10 cellular contexts compared by ENCODE assay signal in genomic region chr3:63914312-63914711, GRCh38. TPM values are rescaled to one million over a fixed set of nuclear protein-coding genes. Genes with fewer than 3 reads are reported as not detected.
DNase-seq lines count a peak whose midpoint lies in the region; ATAC-seq, FAIRE-seq and TF ChIP-seq lines count a peak whose summit lies in the region.
"Had no signal": no experiment of that assay in that cellular context is flagged by ENCODE, and none has a peak within 500 bp of the region (broad histone marks: within the 10 kb centered on the region; RNA-seq: fewer than 3 reads in every experiment).

No MANE protein-coding gene starts in this region.

- no peaks in the 10 kb centered on the region for H3K9me3 Mint-ChIP-seq in activated CD4-positive, alpha-beta T cell treated with anti-CD3 and anti-CD28 coated beads for 36 hours (ENCODE audit: low read depth)
- H3K9me3 Mint-ChIP-seq in activated T-helper 2 cell treated with anti-CD3 and anti-CD28 coated beads, Interferon-gamma antibody, Interleukin-2, Interleukin-4, amounts not matched to agents 10 μg/mL and 5 μg/mL and 100 μg/mL, durations not matched to agents 14 hours and 24 hours and 36 hours, result no peaks in the 10 kb centered on the region

- H3K27ac ChIP-seq in kidney (ENCODE audit: low read depth in 2 of 2, low read length in 2 of 2) (peak overlapping the region in 1 of 2 donors; percentile 38), stomach smooth muscle (ENCODE audit: low read length) (peak overlapping the region; percentile 75)

- H3K4me3 ChIP-seq in kidney (ENCODE audit: low read length in 2 of 2), result no peak overlapping the region
- peak overlapping the region; percentile 40 to 93 for H3K4me3 ChIP-seq in stomach smooth muscle (ENCODE audit: low read length in 2 of 2)

- H3K4me1 ChIP-seq in kidney (ENCODE audit: control insufficient read depth in 1 of 2, insufficient read depth in 1 of 2, low read depth in 1 of 2, low read length in 2 of 2) (peaks cover 0 to 7% of the 10 kb centered on the region in 2 donors), stomach smooth muscle (ENCODE audit: control insufficient read depth, insufficient read depth, low read length) (peaks cover 21% of the 10 kb centered on the region)

- CTCF ChIA-PET in activated CD4-positive, alpha-beta T cell treated with anti-CD3 and anti-CD28 coated beads for 36 hours (lab: Charles Lee), result interaction anchor here (1.0 kb wide), 1 partner anchor 39 kb away, joined by 4 read pairs; no protein-coding TSS in a partner anchor

- H3K36me3 ChIP-seq in kidney (ENCODE audit: control insufficient read depth in 1 of 2, insufficient read depth in 2 of 2, low read length in 2 of 2) (peaks cover 5 to 20% of the 10 kb centered on the region in 2 donors), stomach smooth muscle (ENCODE audit: control insufficient read depth in 2 of 2, insufficient read depth in 2 of 2, low read length in 2 of 2) (peaks cover 5 to 14% of the 10 kb centered on the region in 2 donors)

- peak overlapping the region; percentile 88 for H3K4me3 Mint-ChIP-seq in activated CD4-positive, alpha-beta T cell treated with anti-CD3 and anti-CD28 coated beads for 36 hours
- peak overlapping the region; percentile 30 for H3K4me3 Mint-ChIP-seq in activated T-helper 2 cell treated with anti-CD3 and anti-CD28 coated beads, Interferon-gamma antibody, Interleukin-2, Interleukin-4, amounts not matched to agents 10 μg/mL and 5 μg/mL and 100 μg/mL, durations not matched to agents 14 hours and 24 hours and 36 hours (ENCODE audit: low read depth)

- no peak overlapping the region for H3K27ac Mint-ChIP-seq in activated CD4-positive, alpha-beta T cell treated with anti-CD3 and anti-CD28 coated beads for 36 hours
- H3K27ac Mint-ChIP-seq in activated T-helper 2 cell treated with anti-CD3 and anti-CD28 coated beads, Interferon-gamma antibody, Interleukin-2, Interleukin-4, amounts not matched to agents 10 μg/mL and 5 μg/mL and 100 μg/mL, durations not matched to agents 14 hours and 24 hours and 36 hours, result no peak overlapping the region

- H3K27me3 ChIP-seq in stomach smooth muscle (ENCODE audit: control insufficient read depth in 1 of 2, insufficient read depth in 2 of 2, low read length in 2 of 2), result no peaks in the 10 kb centered on the region

- no peaks in the 10 kb centered on the region for H3K27me3 Mint-ChIP-seq in activated CD4-positive, alpha-beta T cell treated with anti-CD3 and anti-CD28 coated beads for 36 hours
- no peaks in the 10 kb centered on the region for H3K27me3 Mint-ChIP-seq in activated T-helper 2 cell treated with anti-CD3 and anti-CD28 coated beads, Interferon-gamma antibody, Interleukin-2, Interleukin-4, amounts not matched to agents 10 μg/mL and 5 μg/mL and 100 μg/mL, durations not matched to agents 14 hours and 24 hours and 36 hours (ENCODE audit: low read depth)

- POLR2A ChIA-PET in activated CD4-positive, alpha-beta T cell treated with anti-CD3 and anti-CD28 coated beads for 36 hours (lab: Charles Lee), result no interaction called here

- no peak for ATAC-seq in activated CD4-positive, alpha-beta T cell treated with anti-CD3 and anti-CD28 coated beads for 36 hours
- ATAC-seq in GM21423 (IDR thresholded peaks at IDR 0.05; ENCODE audit: unreplicated experiment), result no peak
- ATAC-seq in GM18511 (IDR thresholded peaks at IDR 0.05; ENCODE audit: unreplicated experiment), result no peak
- ATAC-seq: Right ventricle myocardium inferior had no signal

- intact Hi-C loops in activated CD4-positive, alpha-beta T cell treated with anti-CD3 and anti-CD28 coated beads for 36 hours (cut with DNase I, micrococcal nuclease), result loop anchor here (5.0 to 10.0 kb wide), 2 partner anchors 53 to 1600 kb away; no protein-coding TSS in a partner anchor
- intact Hi-C loops in activated T-helper 2 cell treated with anti-CD3 and anti-CD28 coated beads, Interferon-gamma antibody, Interleukin-2, Interleukin-4, amounts not matched to agents 10 μg/mL and 5 μg/mL and 100 μg/mL, durations not matched to agents 14 hours and 24 hours and 36 hours (cut with micrococcal nuclease), result no loop called here
- intact Hi-C loops in kidney (cut with DNase I), result no loop called here

- peaks cover 59% of the 10 kb centered on the region for H3K36me3 Mint-ChIP-seq in activated CD4-positive, alpha-beta T cell treated with anti-CD3 and anti-CD28 coated beads for 36 hours (ENCODE audit: low read depth)
- H3K36me3 Mint-ChIP-seq in activated T-helper 2 cell treated with anti-CD3 and anti-CD28 coated beads, Interferon-gamma antibody, Interleukin-2, Interleukin-4, amounts not matched to agents 10 μg/mL and 5 μg/mL and 100 μg/mL, durations not matched to agents 14 hours and 24 hours and 36 hours (ENCODE audit: low read depth), result peaks cover 54% of the 10 kb centered on the region

- H3K9ac ChIP-seq in kidney (ENCODE audit: low read length in 2 of 2) (no peak overlapping the region), stomach smooth muscle (ENCODE audit: low read length in 2 of 2) (peak overlapping the region; percentile 13 to 83)

- H3K9me3 ChIP-seq in kidney (ENCODE audit: control insufficient read depth in 1 of 2, low read length in 2 of 2), result no peaks in the 10 kb centered on the region
- H3K9me3 ChIP-seq in stomach smooth muscle (ENCODE audit: control insufficient read depth in 2 of 2, low read length in 2 of 2), result no peaks in the 10 kb centered on the region

- peak; percentile 74 for FAIRE-seq in kidney (lab: Jason Lieb, UNC)

- no peak for TF ChIP-seq CTCF in kidney (IDR thresholded peaks at IDR 0.05; ENCODE audit: borderline replicate concordance, extremely low read depth, insufficient read depth)

- DNase-seq in activated CD4-positive, alpha-beta T cell treated with anti-CD3 and anti-CD28 coated beads for 36 hours, result no peak
- DNase-seq in activated CD4-positive, alpha-beta T cell treated with anti-CD3 and anti-CD28 coated beads for 4 hours, result no peak
- no peak for DNase-seq in activated T-helper 2 cell treated with anti-CD3 and anti-CD28 coated beads, Interferon-gamma antibody, Interleukin-2, Interleukin-4, amounts not matched to agents 10 μg/mL and 5 μg/mL and 100 μg/mL, durations not matched to agents 14 hours and 24 hours and 36 hours (ENCODE audit: low spot score)
- DNase-seq in kidney (no peak), NCI-H2196 (lab: John Stamatoyannopoulos, UW; ENCODE audit: unreplicated experiment) (no peak)

- H3K4me1 Mint-ChIP-seq in activated CD4-positive, alpha-beta T cell treated with anti-CD3 and anti-CD28 coated beads for 36 hours, result peaks cover 57% of the 10 kb centered on the region
- H3K4me1 Mint-ChIP-seq in activated T-helper 2 cell treated with anti-CD3 and anti-CD28 coated beads, Interferon-gamma antibody, Interleukin-2, Interleukin-4, amounts not matched to agents 10 μg/mL and 5 μg/mL and 100 μg/mL, durations not matched to agents 14 hours and 24 hours and 36 hours (ENCODE audit: low read depth), result peaks cover 44% of the 10 kb centered on the region

RNA-seq across cellular contexts. Expression of gene SCAANT1, which starts 2.1 kb away (rescaled TPM):
- not detected for total RNA-seq in activated CD4-positive, alpha-beta T cell treated with anti-CD3 and anti-CD28 coated beads for 36 hours
- 1.8 TPM in 1 of 2 replicates, not detected in the other for total RNA-seq in activated T-helper 2 cell treated with anti-CD3 and anti-CD28 coated beads, Interferon-gamma antibody, Interleukin-2, Interleukin-4, amounts not matched to agents 10 μg/mL and 5 μg/mL and 100 μg/mL, durations not matched to agents 14 hours and 24 hours and 36 hours
- total RNA-seq in kidney, result not detected
- not detected for polyA plus RNA-seq in kidney (ENCODE audit: insufficient read depth, low read depth, low replicate concordance)
- total RNA-seq: Right ventricle myocardium inferior had no signal
- polyA plus RNA-seq: BJ had no signal

RNA-seq across cellular contexts. Expression of gene ATXN7, which starts 50.6 kb away (rescaled TPM):
- total RNA-seq in activated CD4-positive, alpha-beta T cell treated with anti-CD3 and anti-CD28 coated beads for 36 hours, result 10 to 100 TPM; 27.1 to 58.3 TPM
- 42.8 and 44.0 TPM in 2 replicates for total RNA-seq in activated T-helper 2 cell treated with anti-CD3 and anti-CD28 coated beads, Interferon-gamma antibody, Interleukin-2, Interleukin-4, amounts not matched to agents 10 μg/mL and 5 μg/mL and 100 μg/mL, durations not matched to agents 14 hours and 24 hours and 36 hours
- total RNA-seq in kidney, result 36.4 TPM
- 1.4 TPM for polyA plus RNA-seq in kidney (ENCODE audit: insufficient read depth, low read depth, low replicate concordance)

RNA-seq across cellular contexts. Expression of gene THOC7, which starts 50.7 kb away (rescaled TPM):
- total RNA-seq in activated CD4-positive, alpha-beta T cell treated with anti-CD3 and anti-CD28 coated beads for 36 hours, result 10 to 100 TPM; 80.8 to 87.1 TPM
- 103 and 107 TPM in 2 replicates for total RNA-seq in activated T-helper 2 cell treated with anti-CD3 and anti-CD28 coated beads, Interferon-gamma antibody, Interleukin-2, Interleukin-4, amounts not matched to agents 10 μg/mL and 5 μg/mL and 100 μg/mL, durations not matched to agents 14 hours and 24 hours and 36 hours
- 55.2 TPM for total RNA-seq in kidney
- polyA plus RNA-seq in kidney (ENCODE audit: insufficient read depth, low read depth, low replicate concordance), result 99.5 TPM

Comparison
In these comparisons a context has a peak if more than half of its experiments do, and no peak if none do; other contexts are left out.
1. H3K4me3 ChIP-seq: peak in stomach smooth muscle (2 of 2); none in kidney (0 of 2).
2. H3K9ac ChIP-seq: peak in stomach smooth muscle (2 of 2); none in kidney (0 of 2).
3. intact Hi-C loops: an anchor here in activated CD4-positive, alpha-beta T cell treated with anti-CD3 and anti-CD28 coated beads for 36 hours (5.0 to 10.0 kb wide); none called in activated T-helper 2 cell treated with anti-CD3 and anti-CD28 coated beads, Interferon-gamma antibody, Interleukin-2, Interleukin-4, amounts not matched to agents 10 μg/mL and 5 μg/mL and 100 μg/mL, durations not matched to agents 14 hours and 24 hours and 36 hours and kidney.